Comparison of ENCODE assay signal across 20 cellular contexts in the genomic region with DNA sequence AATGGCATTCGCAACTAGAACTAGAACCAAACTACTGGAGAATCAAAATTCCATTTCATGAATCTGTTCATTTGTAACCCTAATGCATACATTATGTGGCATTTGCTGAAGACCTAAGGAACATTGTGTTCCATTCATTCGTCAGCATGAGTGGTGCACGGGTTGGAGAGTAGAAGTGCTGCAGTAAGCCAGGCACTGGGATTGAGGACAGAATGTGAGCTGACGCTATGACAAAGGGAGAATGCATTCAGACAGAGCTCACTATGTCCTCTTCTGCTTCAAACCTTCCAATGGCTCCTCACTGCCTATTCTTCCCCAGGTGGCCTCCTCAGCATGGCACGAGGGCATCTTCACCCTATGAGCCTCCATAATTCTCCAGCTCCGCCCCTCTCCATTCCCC.
"Had no signal": no experiment of that assay in that cellular context is flagged by ENCODE, and none has a peak within 500 bp of the region (broad histone marks: within the 10 kb centered on the region; RNA-seq: fewer than 3 reads in every experiment).

No MANE protein-coding gene starts in this region.

- H3K27ac Mint-ChIP-seq: naive thymus-derived CD4-positive, alpha-beta T cell; nephron progenitor cell; stimulated activated memory B cell treated with anti-CD40 and anti-IgM and Interleukin-4, amounts not matched to agents 10 μg/mL and 1 μg/mL and 100 μg/mL, for 72 hours; stimulated activated naive CD8-positive, alpha-beta T cell treated with anti-CD3 and anti-CD28 coated beads, Interleukin-15, Interleukin-2, amounts not matched to agents 100 ng/mL and 50 ng/mL, for 24 hours had no signal

- H3K27me3 Mint-ChIP-seq: naive thymus-derived CD4-positive, alpha-beta T cell; stimulated activated memory B cell treated with anti-CD40 and anti-IgM and Interleukin-4, amounts not matched to agents 10 μg/mL and 1 μg/mL and 100 μg/mL, for 72 hours; stimulated activated naive CD8-positive, alpha-beta T cell treated with anti-CD3 and anti-CD28 coated beads, Interleukin-15, Interleukin-2, amounts not matched to agents 100 ng/mL and 50 ng/mL, for 24 hours had no signal

- H3K9me3 Mint-ChIP-seq: immature natural killer cell; naive thymus-derived CD4-positive, alpha-beta T cell; nephron progenitor cell; stimulated activated memory B cell treated with anti-CD40 and anti-IgM and Interleukin-4, amounts not matched to agents 10 μg/mL and 1 μg/mL and 100 μg/mL, for 72 hours; stimulated activated naive CD8-positive, alpha-beta T cell treated with anti-CD3 and anti-CD28 coated beads, Interleukin-15, Interleukin-2, amounts not matched to agents 100 ng/mL and 50 ng/mL, for 24 hours had no signal

- H3K36me3 Mint-ChIP-seq: stimulated activated memory B cell treated with anti-CD40 and anti-IgM and Interleukin-4, amounts not matched to agents 10 μg/mL and 1 μg/mL and 100 μg/mL, for 72 hours had no signal

- H3K4me3 Mint-ChIP-seq: immature natural killer cell; nephron progenitor cell; stimulated activated memory B cell treated with anti-CD40 and anti-IgM and Interleukin-4, amounts not matched to agents 10 μg/mL and 1 μg/mL and 100 μg/mL, for 72 hours; stimulated activated naive CD8-positive, alpha-beta T cell treated with anti-CD3 and anti-CD28 coated beads, Interleukin-15, Interleukin-2, amounts not matched to agents 100 ng/mL and 50 ng/mL, for 24 hours had no signal

- H3K4me3 ChIP-seq: coronary artery, gastroesophageal sphincter, ovary, spleen, testis, tibial nerve had no signal

- H3K36me3 ChIP-seq: gastroesophageal sphincter, ovary, spleen, tibial nerve had no signal

- H3K27me3 ChIP-seq: gastroesophageal sphincter, ovary, spleen, testis, tibial nerve had no signal

- DNase-seq: central memory CD4-positive, alpha-beta T cell; effector memory CD4-positive, alpha-beta T cell; glutamatergic neuron; immature natural killer cell; naive thymus-derived CD4-positive, alpha-beta T cell; nephron progenitor cell; ovary; spleen; stimulated activated CD4-positive, alpha-beta T cell treated with anti-CD3 and anti-CD28 coated beads, Interleukin-15, amount 100 ng/mL, for 24 hours; stimulated activated CD4-positive, alpha-beta T cell treated with anti-CD3 and anti-CD28 coated beads, Interleukin-1b, Interleukin-23, amount 100 ng/mL, for 48 hours; stimulated activated CD4-positive, alpha-beta T cell treated with anti-CD3 and anti-CD28 coated beads, Interleukin-4, amount 100 ng/mL, for 24 hours; testis had no signal

- FAIRE-seq: endometrium, keratinocyte had no signal

- H3K9me3 ChIP-seq: gastroesophageal sphincter, ovary, spleen, testis, tibial nerve had no signal

- ATAC-seq: esophagus mucosa; gastroesophageal sphincter; naive thymus-derived CD4-positive, alpha-beta T cell; stimulated activated memory B cell treated with anti-CD40 and anti-IgM and Interleukin-4, amounts not matched to agents 10 μg/mL and 1 μg/mL and 100 μg/mL, for 72 hours had no signal

- H3K4me1 ChIP-seq: spleen, testis, tibial nerve had no signal

- H3K4me1 Mint-ChIP-seq: immature natural killer cell; stimulated activated memory B cell treated with anti-CD40 and anti-IgM and Interleukin-4, amounts not matched to agents 10 μg/mL and 1 μg/mL and 100 μg/mL, for 72 hours had no signal

- H3K27ac ChIP-seq: coronary artery, gastroesophageal sphincter, ovary, spleen, testis had no signal
